26 cellular contexts compared by ENCODE assay signal in genomic region chr10:11444148-11444516, GRCh38.
"Had no signal": no experiment of that assay in that cellular context is flagged by ENCODE, and none has a peak within 500 bp of the region (broad histone marks: within the 10 kb centered on the region; RNA-seq: fewer than 3 reads in every experiment).

No MANE protein-coding gene starts in this region.

- H3K4me3 Mint-ChIP-seq: activated CD4-positive, alpha-beta memory T cell treated with anti-CD3 and anti-CD28 coated beads for 36 hours; activated CD4-positive, alpha-beta T cell treated with anti-CD3 and anti-CD28 coated beads, Interleukin-2, amount 10 ng/mL, durations not matched to agents 24 days and 14 days; activated naive CD8-positive, alpha-beta T cell treated with anti-CD3 and anti-CD28 coated beads, Interleukin-2, amount 50 U/mL, for 24 hours; activated T-cell treated with anti-CD3 and anti-CD28 coated beads, Interleukin-2, amount 50 U/mL, for 24 hours; activated T-helper 1 cell treated with anti-CD3 and anti-CD28 coated beads, Interleukin-12 subunit alpha, Interleukin-12 subunit beta, Interleukin-2, Interleukin-4 antibody, amounts not matched to agents 30 ng/mL and 10 ng/mL and 1 ng/mL, durations not matched to agents 14 hours and 24 hours and 36 hours; T-helper 17 cell had no signal

- H3K36me3 Mint-ChIP-seq: activated CD4-positive, alpha-beta memory T cell treated with anti-CD3 and anti-CD28 coated beads for 36 hours; activated naive CD4-positive, alpha-beta T cell treated with anti-CD3 and anti-CD28 coated beads, Interleukin-2, amount 50 U/mL, for 72 hours; WTC11 had no signal

- H3K27ac ChIP-seq: ascending aorta, body of pancreas had no signal

- H3K27me3 Mint-ChIP-seq: activated CD4-positive, alpha-beta memory T cell treated with anti-CD3 and anti-CD28 coated beads for 36 hours had no signal

- DNase-seq: activated CD4-positive, alpha-beta memory T cell treated with anti-CD3 and anti-CD28 coated beads for 36 hours; activated CD4-positive, alpha-beta T cell treated with anti-CD3 and anti-CD28 coated beads for 1 hour; activated CD4-positive, alpha-beta T cell treated with anti-CD3 and anti-CD28 coated beads, Interleukin-2, amount 10 ng/mL, durations not matched to agents 24 days and 14 days; activated effector memory CD4-positive, alpha-beta T cell treated with Interleukin-2 at 50 U/mL for 16 hours; activated naive CD4-positive, alpha-beta T cell; activated naive CD8-positive, alpha-beta T cell treated with anti-CD3 and anti-CD28 coated beads, Interleukin-2, amount 50 U/mL, for 24 hours; activated T-cell treated with anti-CD3 and anti-CD28 coated beads, Interleukin-2, amount 50 U/mL, for 24 hours; amniotic stem cell; body of pancreas; Kasumi-1; KBM-7; NCI-H1048; NCI-H1694; NCI-H2029; NCI-H2107; NCI-H345; NCI-H510A; NCI-H526 treated with DMSO at 0.1 percent for 48 hours; NCI-H82; SIG-M5; T-helper 17 cell; T-helper 9 cell had no signal

- H3K36me3 ChIP-seq: ascending aorta had no signal

- H3K9me3 Mint-ChIP-seq: activated CD4-positive, alpha-beta memory T cell treated with anti-CD3 and anti-CD28 coated beads for 36 hours; activated CD4-positive, alpha-beta T cell treated with anti-CD3 and anti-CD28 coated beads, Interleukin-2, amount 10 ng/mL, durations not matched to agents 24 days and 14 days; activated naive CD4-positive, alpha-beta T cell treated with anti-CD3 and anti-CD28 coated beads, Interleukin-2, amount 50 U/mL, for 72 hours; activated naive CD8-positive, alpha-beta T cell treated with anti-CD3 and anti-CD28 coated beads, Interleukin-2, amount 50 U/mL, for 24 hours; activated T-cell treated with anti-CD3 and anti-CD28 coated beads, Interleukin-2, amount 50 U/mL, for 24 hours; activated T-helper 1 cell treated with anti-CD3 and anti-CD28 coated beads, Interleukin-12 subunit alpha, Interleukin-12 subunit beta, Interleukin-2, Interleukin-4 antibody, amounts not matched to agents 30 ng/mL and 10 ng/mL and 1 ng/mL, durations not matched to agents 14 hours and 24 hours and 36 hours; WTC11 had no signal

- ATAC-seq: activated naive CD4-positive, alpha-beta T cell treated with anti-CD3 and anti-CD28 coated beads, Interleukin-2, amount 50 U/mL, for 72 hours; activated naive CD8-positive, alpha-beta T cell treated with anti-CD3 and anti-CD28 coated beads, Interleukin-2, amount 50 U/mL, for 24 hours; body of pancreas; T-helper 17 cell had no signal

- H3K4me3 ChIP-seq: ascending aorta, body of pancreas had no signal

- H3K27ac Mint-ChIP-seq: activated CD4-positive, alpha-beta memory T cell treated with anti-CD3 and anti-CD28 coated beads for 36 hours; activated CD4-positive, alpha-beta T cell treated with anti-CD3 and anti-CD28 coated beads, Interleukin-2, amount 10 ng/mL, durations not matched to agents 24 days and 14 days; activated naive CD4-positive, alpha-beta T cell treated with anti-CD3 and anti-CD28 coated beads, Interleukin-2, amount 50 U/mL, for 72 hours; activated naive CD8-positive, alpha-beta T cell treated with anti-CD3 and anti-CD28 coated beads, Interleukin-2, amount 50 U/mL, for 24 hours; activated T-cell treated with anti-CD3 and anti-CD28 coated beads, Interleukin-2, amount 50 U/mL, for 24 hours; activated T-helper 1 cell treated with anti-CD3 and anti-CD28 coated beads, Interleukin-12 subunit alpha, Interleukin-12 subunit beta, Interleukin-2, Interleukin-4 antibody, amounts not matched to agents 30 ng/mL and 10 ng/mL and 1 ng/mL, durations not matched to agents 14 hours and 24 hours and 36 hours; T-helper 17 cell; WTC11 had no signal

- H3K27me3 ChIP-seq: ascending aorta, body of pancreas had no signal

- H3K4me1 ChIP-seq: ascending aorta, body of pancreas had no signal
